Comparison of ENCODE assay signal across 17 cellular contexts in the genomic region with DNA sequence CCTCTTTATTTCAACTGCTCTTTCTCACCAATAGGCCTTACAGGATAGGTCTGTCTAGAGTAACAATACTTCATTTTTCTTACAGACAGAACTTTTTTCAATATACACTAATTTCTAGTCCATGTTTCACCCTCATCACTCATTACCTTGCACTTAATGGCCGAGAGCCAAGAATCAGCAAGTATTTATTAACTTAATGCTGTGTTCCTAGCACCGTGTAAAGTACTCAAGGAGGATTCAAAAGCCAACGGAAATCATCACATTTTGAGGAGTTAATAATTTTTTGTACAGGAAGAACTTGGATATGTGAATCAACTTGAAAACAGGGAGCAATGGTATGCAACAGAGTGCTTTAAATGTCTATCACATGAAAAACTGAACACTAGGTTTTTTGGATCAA.
DNase-seq lines count a peak whose midpoint lies in the region; ATAC-seq and TF ChIP-seq lines count a peak whose summit lies in the region.
"Had no signal": no experiment of that assay in that cellular context is flagged by ENCODE, and none has a peak within 500 bp of the region (broad histone marks: within the 10 kb centered on the region; RNA-seq: fewer than 3 reads in every experiment).

No MANE protein-coding gene starts in this region.

- H3K27me3 Mint-ChIP-seq in Caco-2 (ENCODE audit: insufficient read depth, unreplicated experiment), result no peaks in the 10 kb centered on the region

- H3K79me2 ChIP-seq in mammary epithelial cell (ENCODE audit: insufficient read depth, low read length), result peaks cover 60% of the 10 kb centered on the region

- H3K36me3 Mint-ChIP-seq in Caco-2 (ENCODE audit: insufficient read depth, unreplicated experiment), result peaks cover 68% of the 10 kb centered on the region
- H3K36me3 Mint-ChIP-seq: CD14-positive monocyte had no signal

- intact Hi-C loops in Caco-2 (cut with micrococcal nuclease; ENCODE audit: unreplicated experiment) (no loop called here), IMR-90 (cut with micrococcal nuclease) (no loop called here), mammary epithelial cell (cut with micrococcal nuclease) (no loop called here)

- H3K9ac ChIP-seq in IMR-90 (ENCODE audit: low read depth, low read length) (no peak overlapping the region), mammary epithelial cell (ENCODE audit: insufficient read depth, low read length) (no peak overlapping the region), mesenchymal stem cell (ENCODE audit: low read length) (no peak overlapping the region)
- H3K9ac ChIP-seq: SK-N-SH had no signal

- peaks cover 31% of the 10 kb centered on the region for H3K4me1 Mint-ChIP-seq in Caco-2 (ENCODE audit: low read depth, unreplicated experiment)
- H3K4me1 Mint-ChIP-seq: CD14-positive monocyte had no signal

- H3K36me3 ChIP-seq in Caco-2 (ENCODE audit: control insufficient read depth, insufficient read depth, low read length), result peaks cover 3% of the 10 kb centered on the region; the same call in 1 of the 2 replicates
- H3K36me3 ChIP-seq in IMR-90 (ENCODE audit: control insufficient read depth, insufficient read depth, low read length), result 0 out of 2 replicates have a peak, but pooled peaks cover 5% of the 10 kb centered on the region
- peaks cover 14% of the 10 kb centered on the region for H3K36me3 ChIP-seq in mammary epithelial cell (ENCODE audit: insufficient read depth, low read length)
- H3K36me3 ChIP-seq in mesenchymal stem cell (ENCODE audit: control insufficient read depth in 1 of 2, insufficient read depth in 2 of 2, low read depth in 1 of 2, low read length in 2 of 2), result peaks cover 8 to 13% of the 10 kb centered on the region in 2 experiments
- H3K36me3 ChIP-seq: HAP-1 had no signal

- TF ChIP-seq RAD21 in IMR-90 (IDR thresholded peaks at IDR 0.05; ENCODE audit: low read length), result no peak

- no peak for TF ChIP-seq POLR2A in IMR-90 (IDR thresholded peaks at IDR 0.05; ENCODE audit: low read depth, low read length)

- CTCF ChIA-PET in Caco-2 (lab: Charles Lee), result no interaction called here
- CTCF ChIA-PET in IMR-90 (lab: Yijun Ruan, JAX), result no interaction called here
- CTCF ChIA-PET in mammary epithelial cell (lab: Charles Lee; ENCODE audit: low non-redundant PET), result no interaction called here

- H3K23ac ChIP-seq in IMR-90 (ENCODE audit: low read depth, low read length) (no peak overlapping the region), mesenchymal stem cell (ENCODE audit: low read length in 2 of 2) (no peak overlapping the region)

- POLR2A ChIA-PET in Caco-2 (lab: Charles Lee), result no interaction called here
- POLR2A ChIA-PET in IMR-90 (lab: Charles Lee; ENCODE audit: unreplicated experiment), result no interaction called here

- dilution Hi-C loops in IMR-90 (cut with HindIII; ENCODE audit: low sequenced_read_pairs, unreplicated experiment), result no loop called here
- dilution Hi-C loops in mammary epithelial cell (cut with HindIII; ENCODE audit: low sequenced_read_pairs), result no loop called here

- H4K20me1 ChIP-seq in IMR-90 (ENCODE audit: insufficient read depth, low read length) (peaks cover 30% of the 10 kb centered on the region; the same call in 1 of the 2 replicates), mammary epithelial cell (ENCODE audit: insufficient read depth, low read length) (no peaks in the 10 kb centered on the region)

- BruUV-seq in Caco-2 (replicated peaks; lab: Mats Ljungman, UMichigan), result no TSS peak
- no TSS peak for BruUV-seq in IMR-90 (replicated peaks; lab: Mats Ljungman, UMichigan)
- no TSS peak for BruUV-seq in mammary epithelial cell (replicated peaks; lab: Mats Ljungman, UMichigan)

- H3K27ac ChIP-seq in IMR-90 (ENCODE audit: insufficient read depth, low read length) (no peak overlapping the region), mammary epithelial cell (ENCODE audit: insufficient read depth, low read depth, low read length) (peak overlapping the region; percentile 21), mesenchymal stem cell (ENCODE audit: low read length, poor library complexity, severe bottlenecking) (peak overlapping the region; percentile 96)

- 100% methylated on average over 1 of the region's 3 CpGs; no CpG with 5 or more reads in 1 of the 2 experiments for WGBS in IMR-90 (ENCODE audit: extremely low coverage in 2 of 2, insufficient read length in 1 of 2), 2 experiments
- WGBS in mammary epithelial cell (ENCODE audit: low coverage, missing lambda C conversion rate), result 95% methylated on average over 3 of the region's 3 CpGs
- 92% methylated on average over 3 of the region's 3 CpGs for WGBS in mesenchymal stem cell

- H3K18ac ChIP-seq in IMR-90 (ENCODE audit: low read depth, low read length) (no peak overlapping the region), mesenchymal stem cell (ENCODE audit: low read depth in 1 of 2, low read length in 2 of 2) (no peak overlapping the region)

- peak overlapping the region; percentile 91 for H3K27ac Mint-ChIP-seq in Caco-2 (ENCODE audit: unreplicated experiment)
- H3K27ac Mint-ChIP-seq: CD14-positive monocyte had no signal

- H3K4me1 ChIP-seq in Caco-2 (peaks cover 44% of the 10 kb centered on the region), IMR-90 (ENCODE audit: control insufficient read depth, insufficient read depth, low read length) (peaks cover 20% of the 10 kb centered on the region), mammary epithelial cell (ENCODE audit: insufficient read depth, low read length) (peaks cover 80% of the 10 kb centered on the region), mesenchymal stem cell (ENCODE audit: control insufficient read depth, insufficient read depth, low read depth, low read length) (peaks cover 19% of the 10 kb centered on the region)

- H2AFZ ChIP-seq in IMR-90 (replicated peaks; ENCODE audit: low read length, poor library complexity), result no peak overlapping the region
- H2AFZ ChIP-seq in mammary epithelial cell (ENCODE audit: low read depth, low read length), result no peak overlapping the region
- H2AFZ ChIP-seq in mesenchymal stem cell (ENCODE audit: low read depth, low read length), result no peak overlapping the region

- no peak overlapping the region for H2BK20ac ChIP-seq in IMR-90 (ENCODE audit: low read depth, low read length)

- H2BK15ac ChIP-seq in IMR-90 (ENCODE audit: low read depth, low read length) (no peak overlapping the region), mesenchymal stem cell (ENCODE audit: low read depth, poor library complexity, severe bottlenecking) (no peak overlapping the region)

- no peak overlapping the region for H3K4me3 Mint-ChIP-seq in Caco-2 (ENCODE audit: unreplicated experiment)
- H3K4me3 Mint-ChIP-seq: CD14-positive monocyte had no signal

- H3K79me1 ChIP-seq in IMR-90 (ENCODE audit: low read depth in 1 of 2, low read length in 2 of 2) (peaks cover 27 to 69% of the 10 kb centered on the region in 2 experiments), mesenchymal stem cell (replicated peaks; ENCODE audit: low read length, poor library complexity, severe bottlenecking) (no peaks in the 10 kb centered on the region)

- H3K9me1 ChIP-seq in IMR-90 (ENCODE audit: insufficient read depth, low read length), result peaks cover 22% of the 10 kb centered on the region

- no peak overlapping the region for H4K5ac ChIP-seq in IMR-90 (ENCODE audit: low read depth, low read length)

- ATAC-seq in IMR-90 (ENCODE audit: low read depth), result no peak
- ATAC-seq in GM21447 (IDR thresholded peaks at IDR 0.05; ENCODE audit: unreplicated experiment), result no peak
- no peak for ATAC-seq in GM21526 (IDR thresholded peaks at IDR 0.05; ENCODE audit: low FRiP score, unreplicated experiment)

- no peaks in the 10 kb centered on the region for H3K9me3 Mint-ChIP-seq in Caco-2 (ENCODE audit: unreplicated experiment)

- H3K4me3 ChIP-seq in Caco-2 (ENCODE audit: low read depth, low read length) (no peak overlapping the region), IMR-90 (ENCODE audit: insufficient read depth, low read depth, low read length) (no peak overlapping the region), mammary epithelial cell (replicated peaks in 1 of 3; ENCODE audit: insufficient read depth in 1 of 3, low read depth in 2 of 3, low read length in 3 of 3) (no peak overlapping the region), mesenchymal stem cell (ENCODE audit: insufficient read depth in 1 of 2, low read depth in 1 of 2, low read length in 2 of 2) (no peak overlapping the region)
- H3K4me3 ChIP-seq: HAP-1 had no signal

- H3K56ac ChIP-seq in IMR-90 (ENCODE audit: extremely low read depth, insufficient read depth, low read length), result no peak overlapping the region

- H3K4me2 ChIP-seq in IMR-90 (ENCODE audit: low read depth, low read length), result no peak overlapping the region
- no peak overlapping the region for H3K4me2 ChIP-seq in mammary epithelial cell (ENCODE audit: insufficient read depth, low read depth, low read length)
- H3K4me2 ChIP-seq in mesenchymal stem cell (ENCODE audit: low read length, poor library complexity, severe bottlenecking), result no peak overlapping the region
- H3K4me2 ChIP-seq: SK-N-SH had no signal

- H3K14ac ChIP-seq in IMR-90 (replicated peaks; ENCODE audit: low read depth, low read length), result no peak overlapping the region
- H3K14ac ChIP-seq in mesenchymal stem cell (ENCODE audit: low read length in 2 of 2), result no peak overlapping the region

- DNase-seq in Caco-2 (no peak), IMR-90 (no peak), mammary epithelial cell (no peak), mesenchymal stem cell (no peak), AG20443 (ENCODE audit: low spot score) (no peak), NCI-H2107 treated with DMSO at 0.1 percent for 48 hours (lab: John Stamatoyannopoulos, UW; ENCODE audit: unreplicated experiment) (no peak)
- DNase-seq: COR-L47, DMS79 treated with DMSO at 0.1 percent for 48 hours, NCI-H1092, NCI-H345, NCI-H526 treated with DMSO at 0.1 percent for 48 hours, Right ventricle myocardium superior, SK-N-SH had no signal

- TF ChIP-seq CTCF in Caco-2 (IDR thresholded peaks at IDR 0.05; ENCODE audit: insufficient read depth in 1 of 2, low read depth in 1 of 2, low read length in 1 of 2, severe bottlenecking in 1 of 2, unreplicated experiment in 1 of 2), result no peak
- TF ChIP-seq CTCF in IMR-90 (conservative IDR thresholded peaks at IDR 0.05; ENCODE audit: low read depth, low read length), result no peak
- TF ChIP-seq CTCF in mammary epithelial cell (conservative IDR thresholded peaks at IDR 0.05 in 1 of 2, IDR thresholded peaks at IDR 0.05 in 1 of 2; ENCODE audit: extremely low read depth in 1 of 2, insufficient read depth in 1 of 2, low read depth in 1 of 2, low read length in 2 of 2), result no peak

- H3K4ac ChIP-seq in IMR-90 (ENCODE audit: low read depth, low read length) (no peak overlapping the region), mesenchymal stem cell (ENCODE audit: low read depth in 1 of 2, low read length in 2 of 2) (no peak overlapping the region)

- H2AK5ac ChIP-seq in IMR-90 (ENCODE audit: low read depth, low read length) (no peak overlapping the region), mesenchymal stem cell (ENCODE audit: low read length, severe bottlenecking) (no peak overlapping the region)

- no peak overlapping the region for H2AK9ac ChIP-seq in IMR-90 (replicated peaks; ENCODE audit: low read depth, low read length, poor library complexity)

- H2BK5ac ChIP-seq in IMR-90 (ENCODE audit: low read depth, low read length, poor library complexity, severe bottlenecking) (peak overlapping the region; percentile 11), mesenchymal stem cell (ENCODE audit: low read depth, low read length, poor library complexity, severe bottlenecking) (no peak overlapping the region)

- H2BK120ac ChIP-seq in IMR-90 (ENCODE audit: low read depth, low read length) (no peak overlapping the region), mesenchymal stem cell (ENCODE audit: low read depth, low read length) (no peak overlapping the region)

- in situ Hi-C loops in IMR-90 (cut with MboI; ENCODE audit: low sequenced_read_pairs) (no loop called here), mammary epithelial cell (cut with MboI; ENCODE audit: low sequenced_read_pairs in 2 of 2) (no loop called here)

- no peaks in the 10 kb centered on the region for H3K27me3 ChIP-seq in Caco-2 (replicated peaks; ENCODE audit: control insufficient read depth, insufficient read depth, low read length)
- no peaks in the 10 kb centered on the region for H3K27me3 ChIP-seq in IMR-90 (ENCODE audit: control insufficient read depth, insufficient read depth, low read length)
- H3K27me3 ChIP-seq in mammary epithelial cell (ENCODE audit: insufficient read depth, low read length), result no peaks in the 10 kb centered on the region
- no peaks in the 10 kb centered on the region for H3K27me3 ChIP-seq in mesenchymal stem cell (ENCODE audit: control insufficient read depth in 1 of 2, insufficient read depth in 1 of 2, low read length in 2 of 2)

- H2BK12ac ChIP-seq in mesenchymal stem cell (ENCODE audit: low read length in 2 of 2), result no peak overlapping the region

- H4K91ac ChIP-seq in IMR-90 (ENCODE audit: insufficient read depth, low read depth, low read length) (no peak overlapping the region), mesenchymal stem cell (ENCODE audit: low read length) (no peak overlapping the region)

- no peak overlapping the region for H4K8ac ChIP-seq in IMR-90 (ENCODE audit: low read depth in 2 of 2, low read length in 2 of 2)
- H4K8ac ChIP-seq in mesenchymal stem cell (ENCODE audit: low read length), result no peak overlapping the region

- H3K9me3 ChIP-seq in Caco-2, result no peaks in the 10 kb centered on the region
- H3K9me3 ChIP-seq in IMR-90 (ENCODE audit: control insufficient read depth, insufficient read depth, low read length), result no peaks in the 10 kb centered on the region
- H3K9me3 ChIP-seq in mammary epithelial cell (replicated peaks; ENCODE audit: insufficient read depth, low read length), result no peaks in the 10 kb centered on the region
- H3K9me3 ChIP-seq in mesenchymal stem cell (ENCODE audit: control insufficient read depth, low read length), result no peaks in the 10 kb centered on the region
- H3K9me3 ChIP-seq: HAP-1, SK-N-SH had no signal
